11 cellular contexts compared by ENCODE assay signal in the genomic region with DNA sequence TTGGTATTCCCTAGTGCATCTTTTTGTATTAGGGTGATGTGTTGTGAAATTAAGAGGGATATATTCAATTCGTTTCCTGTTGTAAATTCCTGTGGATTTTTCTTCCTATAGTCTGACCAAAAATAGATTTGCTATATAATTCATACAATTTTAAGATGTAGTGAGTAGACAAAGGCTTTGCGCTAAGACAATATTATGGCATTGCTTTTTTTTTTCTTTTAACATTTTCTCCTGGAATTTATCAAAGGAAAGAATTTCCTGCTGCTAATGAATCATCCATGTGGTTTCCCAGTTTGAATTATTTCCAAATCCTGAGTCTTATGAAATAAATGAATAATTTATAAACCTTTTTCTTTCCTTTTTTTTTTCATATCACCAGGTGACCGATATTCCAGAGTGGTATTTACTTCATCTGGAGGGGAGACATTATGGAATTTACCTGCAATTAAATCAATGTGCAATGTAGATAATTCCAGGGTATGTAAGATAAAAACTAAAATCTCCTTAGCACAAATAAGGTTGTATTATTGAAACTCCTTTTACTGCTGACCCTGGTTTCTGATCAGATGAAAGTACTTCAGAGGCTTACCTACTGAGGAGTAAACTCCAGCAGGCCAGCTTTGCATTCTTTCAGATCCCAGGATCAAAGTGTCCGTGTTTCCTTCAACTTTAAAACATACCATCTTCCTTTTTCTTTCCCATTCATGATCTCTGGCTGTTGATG.
DNase-seq lines count a peak whose midpoint lies in the region; ATAC-seq, FAIRE-seq and TF ChIP-seq lines count a peak whose summit lies in the region.
"Had no signal": no experiment of that assay in that cellular context is flagged by ENCODE, and none has a peak within 500 bp of the region (broad histone marks: within the 10 kb centered on the region; RNA-seq: fewer than 3 reads in every experiment).

No MANE protein-coding gene starts in this region.

- H3K4me3 ChIP-seq in foreskin fibroblast (ENCODE audit: low read depth in 1 of 2, low read length in 2 of 2) (no peak overlapping the region), skeletal muscle tissue (ENCODE audit: low read length in 3 of 3) (no peak overlapping the region)
- H3K4me3 ChIP-seq: cardiac muscle cell had no signal

- peak overlapping the region; percentile 9 for H3K27ac ChIP-seq in skeletal muscle tissue (ENCODE audit: low read depth, low read length)
- H3K27ac ChIP-seq: cardiac muscle cell had no signal

- no peaks in the 10 kb centered on the region for H3K27me3 ChIP-seq in skeletal muscle tissue (ENCODE audit: control insufficient read depth in 3 of 3, insufficient read depth in 3 of 3, low read length in 3 of 3)
- H3K27me3 ChIP-seq: cardiac muscle cell had no signal

- H3K4me1 ChIP-seq in skeletal muscle tissue (ENCODE audit: control insufficient read depth in 3 of 3, insufficient read depth in 3 of 3, low read length in 3 of 3) = no peaks in the 10 kb centered on the region

- peak; percentile 23 for FAIRE-seq in H54 (lab: Jason Lieb, UNC)
- FAIRE-seq: G401.6 had no signal

- no peaks in the 10 kb centered on the region for H3K9me3 ChIP-seq in skeletal muscle tissue (ENCODE audit: control insufficient read depth in 3 of 3, low read length in 3 of 3)

- peaks cover 0 to 3% (median 0%) of the 10 kb centered on the region in 3 donors for H3K36me3 ChIP-seq in skeletal muscle tissue (ENCODE audit: control insufficient read depth in 3 of 3, insufficient read depth in 3 of 3, low read length in 3 of 3)
- H3K36me3 ChIP-seq: cardiac muscle cell had no signal

- H3K9ac ChIP-seq in skeletal muscle tissue (ENCODE audit: low read depth in 1 of 3, low read length in 3 of 3) = no peak overlapping the region

- no peak for ATAC-seq in GM18867 (IDR thresholded peaks at IDR 0.05; ENCODE audit: unreplicated experiment)

- TF ChIP-seq CTCF in foreskin fibroblast (IDR thresholded peaks at IDR 0.05; ENCODE audit: low read depth, low read length) = no peak

- DNase-seq in H54 (ENCODE audit: insufficient read length, low spot score) = no peak
- DNase-seq in SW480 (ENCODE audit: low spot score) = peak; percentile 23
- DNase-seq in foreskin fibroblast = peak; percentile 39 to 72
- no peak for DNase-seq in H4 (ENCODE audit: low spot score)
- DNase-seq in DMS53 treated with DMSO at 0.1 percent for 48 hours (lab: John Stamatoyannopoulos, UW; ENCODE audit: unreplicated experiment) = no peak
- DNase-seq: NCI-H1694 treated with DMSO at 0.1 percent for 48 hours; stimulated activated naive CD4-positive, alpha-beta T cell treated with Interleukin-2 at 50 U/mL for 16 hours had no signal

- TF ChIP-seq POLR2A in H54 (IDR thresholded peaks at IDR 0.05; ENCODE audit: low read depth, low read length) = no peak

Comparison
In these comparisons a context has a peak if more than half of its experiments do, and no peak if none do; other contexts are left out.
1. DNase-seq: peak in SW480 (single experiment) and foreskin fibroblast (2 of 2); none in H54 (single experiment), H4 (single experiment) and DMS53 treated with DMSO at 0.1 percent for 48 hours (single experiment).